ENCODE assay signal across 1 cellular context in genomic region chr1:212107481-212107880, GRCh38.
TF ChIP-seq lines count a peak whose summit lies in the region.

No MANE protein-coding gene starts in this region.

TF ChIP-seq in GM23338, 12 proteins besides CTCF, POLR2A, EP300 and RAD21 (continued from another document):
- TF ChIP-seq ZNF462 (CRISPR knock-in tag; IDR thresholded peaks at IDR 0.05) (no peak), POLR2AphosphoS5 (IDR thresholded peaks at IDR 0.05; ENCODE audit: low read depth) (no peak), JUNB (IDR thresholded peaks at IDR 0.05; ENCODE audit: unreplicated experiment) (no peak), EZH2phosphoT487 (IDR thresholded peaks at IDR 0.05; ENCODE audit: unreplicated experiment) (no peak), CREB1 (CRISPR knock-in tag; IDR thresholded peaks at IDR 0.05; ENCODE audit: low read depth) (no peak), NANOG (IDR thresholded peaks at IDR 0.05; ENCODE audit: borderline replicate concordance) (no peak), ZNF114 (CRISPR knock-in tag; IDR thresholded peaks at IDR 0.05) (no peak), REST (IDR thresholded peaks at IDR 0.05; ENCODE audit: unreplicated experiment) (no peak), EZH2 (IDR thresholded peaks at IDR 0.05; ENCODE audit: low read depth, unreplicated experiment) (no peak), STAT1 (IDR thresholded peaks at IDR 0.05; ENCODE audit: unreplicated experiment) (no peak)
